ENCODE assay signal across 18 cellular contexts in the genomic region with DNA sequence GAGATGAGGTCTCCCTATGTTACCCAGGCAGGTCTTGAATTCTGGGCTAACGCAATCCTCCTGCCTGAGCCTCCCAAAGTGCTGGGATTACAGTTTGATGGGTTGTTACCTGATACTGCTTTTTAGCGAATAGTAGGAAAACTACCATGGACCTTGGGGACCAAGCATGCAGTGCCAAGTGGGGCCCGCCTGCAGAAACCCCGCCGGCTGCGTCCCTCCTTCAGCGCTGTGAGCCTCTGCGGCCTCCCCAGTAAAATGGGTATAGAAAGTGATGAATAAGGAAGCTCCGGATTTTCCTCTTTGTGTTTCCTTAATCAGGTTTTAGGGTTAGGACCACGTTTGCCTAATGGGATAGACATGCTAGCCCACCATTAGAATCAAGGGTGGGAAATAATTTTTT. TPM values are rescaled to one million over a fixed set of nuclear protein-coding genes. Genes with fewer than 3 reads are reported as not detected.
DNase-seq lines count a peak whose midpoint lies in the region; ATAC-seq and TF ChIP-seq lines count a peak whose summit lies in the region.
"Had no signal": no experiment of that assay in that cellular context is flagged by ENCODE, and none has a peak within 500 bp of the region (broad histone marks: within the 10 kb centered on the region; RNA-seq: fewer than 3 reads in every experiment).

No MANE protein-coding gene starts in this region.

- no peaks in the 10 kb centered on the region for H3K36me3 ChIP-seq in transverse colon

- DNase-seq in activated B cell treated with CpG ODN at 0.5 μM for 24 hours (no peak), ecto neural progenitor cell (ENCODE audit: low spot score) (peak; percentile 16), posterior vena cava (ENCODE audit: low spot score) (peak; percentile 65), transverse colon (no peak)
- DNase-seq in activated CD4-positive, alpha-beta T cell treated with anti-CD3 and anti-CD28 coated beads, Interleukin-2, amount 10 ng/mL, durations not matched to agents 7 days and 5 days, result no peak
- DNase-seq: DND-41, GDM1, H7, NCI-H1105, NCI-H1694 treated with DMSO at 0.1 percent for 48 hours, NCI-H226, NCI-H524 treated with DMSO at 0.1 percent for 48 hours, Right ventricle myocardium superior had no signal

- H3K4me1 Mint-ChIP-seq in activated B cell treated with CpG ODN at 0.5 μM for 24 hours, result peaks cover 28% of the 10 kb centered on the region
- peaks cover 19% of the 10 kb centered on the region for H3K4me1 Mint-ChIP-seq in activated CD4-positive, alpha-beta T cell treated with anti-CD3 and anti-CD28 coated beads, Interleukin-2, amount 10 ng/mL, durations not matched to agents 7 days and 5 days

- peak overlapping the region; percentile 76 for H3K27ac Mint-ChIP-seq in activated B cell treated with CpG ODN at 0.5 μM for 24 hours
- H3K27ac Mint-ChIP-seq in activated CD4-positive, alpha-beta T cell treated with anti-CD3 and anti-CD28 coated beads, Interleukin-2, amount 10 ng/mL, durations not matched to agents 7 days and 5 days, result no peak overlapping the region

- H3K36me3 Mint-ChIP-seq in activated B cell treated with CpG ODN at 0.5 μM for 24 hours (ENCODE audit: low read depth), result no peaks in the 10 kb centered on the region
- H3K36me3 Mint-ChIP-seq in activated CD4-positive, alpha-beta T cell treated with anti-CD3 and anti-CD28 coated beads, Interleukin-2, amount 10 ng/mL, durations not matched to agents 7 days and 5 days (ENCODE audit: low read depth), result no peaks in the 10 kb centered on the region

- no peak for TF ChIP-seq EP300 in transverse colon (IDR thresholded peaks at IDR 0.05; ENCODE audit: low read depth)

- intact Hi-C loops in activated B cell treated with CpG ODN at 0.5 μM for 24 hours (cut with micrococcal nuclease) (loop anchor here (2.0 to 10.0 kb wide), 2 partner anchors 15 to 175 kb away; a partner anchor contains a TSS), posterior vena cava (cut with DNase I) (no loop called here), transverse colon (cut with DNase I; ENCODE audit: low total_unique reads) (no loop called here)

- TF ChIP-seq CTCF in activated B cell treated with CpG ODN at 0.5 μM for 24 hours (IDR thresholded peaks at IDR 0.05) (no peak), transverse colon (IDR thresholded peaks at IDR 0.05) (no peak)

- POLR2A ChIA-PET in activated B cell treated with CpG ODN at 0.5 μM for 24 hours (lab: Charles Lee), result interaction anchor here (0.6 to 1.3 kb wide), 4 partner anchors 9 to 41 kb away, joined by 3 to 4 read pairs (median 4); no protein-coding TSS in a partner anchor
- POLR2A ChIA-PET in activated CD4-positive, alpha-beta T cell treated with anti-CD3 and anti-CD28 coated beads, Interleukin-2, amount 10 ng/mL, durations not matched to agents 7 days and 5 days (lab: Charles Lee), result no interaction called here

- ATAC-seq in activated B cell treated with CpG ODN at 0.5 μM for 24 hours (ENCODE audit: low read depth) (no peak), HG03520 (IDR thresholded peaks at IDR 0.05; ENCODE audit: unreplicated experiment) (no peak), HG03469 (IDR thresholded peaks at IDR 0.05; ENCODE audit: unreplicated experiment) (no peak)
- ATAC-seq: Panc1 had no signal

- H3K27me3 Mint-ChIP-seq in activated B cell treated with CpG ODN at 0.5 μM for 24 hours, result no peaks in the 10 kb centered on the region
- H3K27me3 Mint-ChIP-seq in activated CD4-positive, alpha-beta T cell treated with anti-CD3 and anti-CD28 coated beads, Interleukin-2, amount 10 ng/mL, durations not matched to agents 7 days and 5 days, result peaks cover 2% of the 10 kb centered on the region

- peak overlapping the region; percentile 72 to 95 (median 82) for H3K27ac ChIP-seq in transverse colon
- H3K27ac ChIP-seq: C4-2B had no signal

- H3K9me3 ChIP-seq in transverse colon, result no peaks in the 10 kb centered on the region

- H3K4me1 ChIP-seq in transverse colon, result peaks cover 9 to 42% (median 17%) of the 10 kb centered on the region in 4 donors

- no peaks in the 10 kb centered on the region for H3K27me3 ChIP-seq in transverse colon

- no peak overlapping the region for H3K4me3 Mint-ChIP-seq in activated B cell treated with CpG ODN at 0.5 μM for 24 hours
- H3K4me3 Mint-ChIP-seq in activated CD4-positive, alpha-beta T cell treated with anti-CD3 and anti-CD28 coated beads, Interleukin-2, amount 10 ng/mL, durations not matched to agents 7 days and 5 days, result no peak overlapping the region

- no peak overlapping the region for H3K4me3 ChIP-seq in transverse colon
- H3K4me3 ChIP-seq: GM12878 had no signal

- in situ Hi-C loops in transverse colon (cut with MboI; ENCODE audit: low pct_ligation_motif_present in 1 of 4, low pct_unique_long_range_greater_than_20kb in 1 of 4, low sequenced_read_pairs in 3 of 4), result no loop called here

- CTCF ChIA-PET in activated B cell treated with CpG ODN at 0.5 μM for 24 hours (lab: Charles Lee), result interaction anchor here (0.7 kb wide), 1 partner anchor 14 kb away, joined by 3 read pairs; no protein-coding TSS in a partner anchor
- CTCF ChIA-PET in activated CD4-positive, alpha-beta T cell treated with anti-CD3 and anti-CD28 coated beads, Interleukin-2, amount 10 ng/mL, durations not matched to agents 7 days and 5 days (lab: Charles Lee), result interaction anchor here (0.6 kb wide), 1 partner anchor 272 kb away, joined by 5 read pairs; no protein-coding TSS in a partner anchor

- TF ChIP-seq POLR2A in transverse colon (IDR thresholded peaks at IDR 0.05), result no peak

- no peaks in the 10 kb centered on the region for H3K9me3 Mint-ChIP-seq in activated B cell treated with CpG ODN at 0.5 μM for 24 hours
- no peaks in the 10 kb centered on the region for H3K9me3 Mint-ChIP-seq in activated CD4-positive, alpha-beta T cell treated with anti-CD3 and anti-CD28 coated beads, Interleukin-2, amount 10 ng/mL, durations not matched to agents 7 days and 5 days

- 96 to 100% methylated on average over 3 to 10 of the region's 10 CpGs for WGBS in transverse colon (ENCODE audit: low coverage in 1 of 2), 2 donors

RNA-seq across cellular contexts. Expression of a gene that starts 30.4 kb away (rescaled TPM):
- 3.9 and 4.4 TPM in 2 replicates for total RNA-seq in activated B cell treated with CpG ODN at 0.5 μM for 24 hours
- 100 to 1,000 TPM; 114 to 116 TPM for total RNA-seq in posterior vena cava
- total RNA-seq in transverse colon, result 100 to 1,000 TPM in 2 of 4 donors, 10 to 100 TPM in 2; 47.5 to 158 (median 95.7) TPM
- total RNA-seq in activated CD4-positive, alpha-beta T cell treated with anti-CD3 and anti-CD28 coated beads, Interleukin-2, amount 10 ng/mL, durations not matched to agents 7 days and 5 days, result 1 to 10 TPM; 4.9 TPM

Comparison
In these comparisons a context has a peak if more than half of its experiments do, and no peak if none do; other contexts are left out.
1. DNase-seq: peak in ecto neural progenitor cell (single experiment) and posterior vena cava (single experiment); none in activated B cell treated with CpG ODN at 0.5 μM for 24 hours (single experiment), transverse colon (single experiment) and activated CD4-positive, alpha-beta T cell treated with anti-CD3 and anti-CD28 coated beads, Interleukin-2, amount 10 ng/mL, durations not matched to agents 7 days and 5 days (single experiment).